Comparison of ENCODE assay signal across 2 cellular contexts in the genomic region with DNA sequence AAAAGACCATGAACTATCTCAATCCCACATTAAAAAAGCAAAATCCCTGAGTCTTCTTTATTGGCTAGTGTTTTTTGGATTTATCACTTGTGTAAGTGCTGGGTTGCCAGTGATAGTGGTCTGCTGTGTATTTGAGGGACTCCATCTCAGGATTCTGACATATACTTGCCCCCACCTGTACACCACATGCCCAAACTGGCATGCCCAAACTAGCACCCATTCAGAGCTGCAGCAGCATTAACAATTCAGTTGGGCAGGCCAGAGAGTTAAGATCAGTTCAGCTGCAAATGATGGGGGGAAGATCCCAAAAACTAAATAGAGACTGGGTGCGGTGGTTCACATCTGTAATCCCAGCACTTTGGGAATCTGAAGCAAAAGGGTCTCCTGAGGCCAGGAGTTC.
TF ChIP-seq lines count a peak whose summit lies in the region.

No MANE protein-coding gene starts in this region.

TF ChIP-seq in WTC11, 78 proteins besides CTCF, POLR2A, EP300 and RAD21:
- TF ChIP-seq HMGA2 (CRISPR knock-in tag; IDR thresholded peaks at IDR 0.05) (no peak), ZNF423 (CRISPR knock-in tag; IDR thresholded peaks at IDR 0.05) (no peak), CDX4 (CRISPR knock-in tag; IDR thresholded peaks at IDR 0.05; ENCODE audit: borderline replicate concordance) (no peak), TP53 (CRISPR knock-in tag; IDR thresholded peaks at IDR 0.05) (no peak), ZNF512 (CRISPR knock-in tag; IDR thresholded peaks at IDR 0.05; ENCODE audit: borderline replicate concordance) (no peak), NFE2L1 (CRISPR knock-in tag; IDR thresholded peaks at IDR 0.05) (no peak), ETV6 (CRISPR knock-in tag; IDR thresholded peaks at IDR 0.05) (no peak), ZNF317 (CRISPR knock-in tag; IDR thresholded peaks at IDR 0.05; ENCODE audit: borderline replicate concordance, low read depth) (no peak), ATF6 (CRISPR knock-in tag; IDR thresholded peaks at IDR 0.05) (no peak), ZNF232 (CRISPR knock-in tag; IDR thresholded peaks at IDR 0.05) (no peak)
- TF ChIP-seq, protein P1, sequence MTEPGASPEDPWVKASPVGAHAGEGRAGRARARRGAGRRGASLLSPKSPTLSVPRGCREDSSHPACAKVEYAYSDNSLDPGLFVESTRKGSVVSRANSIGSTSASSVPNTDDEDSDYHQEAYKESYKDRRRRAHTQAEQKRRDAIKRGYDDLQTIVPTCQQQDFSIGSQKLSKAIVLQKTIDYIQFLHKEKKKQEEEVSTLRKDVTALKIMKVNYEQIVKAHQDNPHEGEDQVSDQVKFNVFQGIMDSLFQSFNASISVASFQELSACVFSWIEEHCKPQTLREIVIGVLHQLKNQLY (CRISPR knock-in tag; IDR thresholded peaks at IDR 0.05) = no peak
- TF ChIP-seq, protein P2, sequence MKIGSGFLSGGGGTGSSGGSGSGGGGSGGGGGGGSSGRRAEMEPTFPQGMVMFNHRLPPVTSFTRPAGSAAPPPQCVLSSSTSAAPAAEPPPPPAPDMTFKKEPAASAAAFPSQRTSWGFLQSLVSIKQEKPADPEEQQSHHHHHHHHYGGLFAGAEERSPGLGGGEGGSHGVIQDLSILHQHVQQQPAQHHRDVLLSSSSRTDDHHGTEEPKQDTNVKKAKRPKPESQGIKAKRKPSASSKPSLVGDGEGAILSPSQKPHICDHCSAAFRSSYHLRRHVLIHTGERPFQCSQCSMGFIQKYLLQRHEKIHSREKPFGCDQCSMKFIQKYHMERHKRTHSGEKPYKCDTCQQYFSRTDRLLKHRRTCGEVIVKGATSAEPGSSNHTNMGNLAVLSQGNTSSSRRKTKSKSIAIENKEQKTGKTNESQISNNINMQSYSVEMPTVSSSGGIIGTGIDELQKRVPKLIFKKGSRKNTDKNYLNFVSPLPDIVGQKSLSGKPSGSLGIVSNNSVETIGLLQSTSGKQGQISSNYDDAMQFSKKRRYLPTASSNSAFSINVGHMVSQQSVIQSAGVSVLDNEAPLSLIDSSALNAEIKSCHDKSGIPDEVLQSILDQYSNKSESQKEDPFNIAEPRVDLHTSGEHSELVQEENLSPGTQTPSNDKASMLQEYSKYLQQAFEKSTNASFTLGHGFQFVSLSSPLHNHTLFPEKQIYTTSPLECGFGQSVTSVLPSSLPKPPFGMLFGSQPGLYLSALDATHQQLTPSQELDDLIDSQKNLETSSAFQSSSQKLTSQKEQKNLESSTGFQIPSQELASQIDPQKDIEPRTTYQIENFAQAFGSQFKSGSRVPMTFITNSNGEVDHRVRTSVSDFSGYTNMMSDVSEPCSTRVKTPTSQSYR (CRISPR knock-in tag; IDR thresholded peaks at IDR 0.05) = no peak
- TF ChIP-seq, protein P3, sequence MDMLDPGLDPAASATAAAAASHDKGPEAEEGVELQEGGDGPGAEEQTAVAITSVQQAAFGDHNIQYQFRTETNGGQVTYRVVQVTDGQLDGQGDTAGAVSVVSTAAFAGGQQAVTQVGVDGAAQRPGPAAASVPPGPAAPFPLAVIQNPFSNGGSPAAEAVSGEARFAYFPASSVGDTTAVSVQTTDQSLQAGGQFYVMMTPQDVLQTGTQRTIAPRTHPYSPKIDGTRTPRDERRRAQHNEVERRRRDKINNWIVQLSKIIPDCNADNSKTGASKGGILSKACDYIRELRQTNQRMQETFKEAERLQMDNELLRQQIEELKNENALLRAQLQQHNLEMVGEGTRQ (CRISPR knock-in tag; IDR thresholded peaks at IDR 0.05) = no peak
- TF ChIP-seq, protein P4, sequence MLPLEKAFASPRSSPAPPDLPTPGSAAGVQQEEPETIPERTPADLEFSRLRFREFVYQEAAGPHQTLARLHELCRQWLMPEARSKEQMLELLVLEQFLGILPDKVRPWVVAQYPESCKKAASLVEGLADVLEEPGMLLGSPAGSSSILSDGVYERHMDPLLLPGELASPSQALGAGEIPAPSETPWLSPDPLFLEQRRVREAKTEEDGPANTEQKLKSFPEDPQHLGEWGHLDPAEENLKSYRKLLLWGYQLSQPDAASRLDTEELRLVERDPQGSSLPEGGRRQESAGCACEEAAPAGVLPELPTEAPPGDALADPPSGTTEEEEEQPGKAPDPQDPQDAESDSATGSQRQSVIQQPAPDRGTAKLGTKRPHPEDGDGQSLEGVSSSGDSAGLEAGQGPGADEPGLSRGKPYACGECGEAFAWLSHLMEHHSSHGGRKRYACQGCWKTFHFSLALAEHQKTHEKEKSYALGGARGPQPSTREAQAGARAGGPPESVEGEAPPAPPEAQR (CRISPR knock-in tag; IDR thresholded peaks at IDR 0.05) = no peak

TF ChIP-seq in H1, 55 proteins besides CTCF, POLR2A, EP300 and RAD21:
- no peak for TF ChIP-seq RFX5 (IDR thresholded peaks at IDR 0.05; ENCODE audit: borderline replicate concordance, low read depth, low read length)
- no peak for TF ChIP-seq ZNF274 (IDR thresholded peaks at IDR 0.05; ENCODE audit: borderline replicate concordance, extremely low read depth, low read length)
- TF ChIP-seq SIX5 (IDR thresholded peaks at IDR 0.05; ENCODE audit: low read depth, low read length) = no peak
- TF ChIP-seq, protein P5, sequence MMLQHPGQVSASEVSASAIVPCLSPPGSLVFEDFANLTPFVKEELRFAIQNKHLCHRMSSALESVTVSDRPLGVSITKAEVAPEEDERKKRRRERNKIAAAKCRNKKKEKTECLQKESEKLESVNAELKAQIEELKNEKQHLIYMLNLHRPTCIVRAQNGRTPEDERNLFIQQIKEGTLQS (IDR thresholded peaks at IDR 0.05; ENCODE audit: insufficient read depth, low read depth, low read length) = no peak
- no peak for TF ChIP-seq HDAC2 (IDR thresholded peaks at IDR 0.05; ENCODE audit: borderline replicate concordance in 1 of 2, low read depth in 2 of 2, low read length in 2 of 2)
- TF ChIP-seq POLR2AphosphoS5 (IDR thresholded peaks at IDR 0.05; ENCODE audit: low read depth, low read length) = no peak
- no peak for TF ChIP-seq SIN3A (conservative IDR thresholded peaks at IDR 0.05 in 1 of 2, IDR thresholded peaks at IDR 0.05 in 1 of 2; ENCODE audit: low read depth in 1 of 2, low read length in 2 of 2)
- no peak for TF ChIP-seq YY1 (IDR thresholded peaks at IDR 0.05; ENCODE audit: low read depth, low read length)
- TF ChIP-seq TCF12 (IDR thresholded peaks at IDR 0.05; ENCODE audit: low read depth, low read length) = no peak
- no peak for TF ChIP-seq NRF1 (IDR thresholded peaks at IDR 0.05; ENCODE audit: low read depth, low read length)
- TF ChIP-seq CEBPB (IDR thresholded peaks at IDR 0.05; ENCODE audit: low read depth, low read length) = no peak
- TF ChIP-seq BACH1 (IDR thresholded peaks at IDR 0.05; ENCODE audit: low read length) = no peak
- no peak for TF ChIP-seq HDAC6 (IDR thresholded peaks at IDR 0.05; ENCODE audit: low read depth, low read length)
- no peak for TF ChIP-seq NANOG (IDR thresholded peaks at IDR 0.05; ENCODE audit: insufficient read depth, low read depth, low read length, poor library complexity, severe bottlenecking)
